ENCODE assay signal across 7 cellular contexts in the genomic region with DNA sequence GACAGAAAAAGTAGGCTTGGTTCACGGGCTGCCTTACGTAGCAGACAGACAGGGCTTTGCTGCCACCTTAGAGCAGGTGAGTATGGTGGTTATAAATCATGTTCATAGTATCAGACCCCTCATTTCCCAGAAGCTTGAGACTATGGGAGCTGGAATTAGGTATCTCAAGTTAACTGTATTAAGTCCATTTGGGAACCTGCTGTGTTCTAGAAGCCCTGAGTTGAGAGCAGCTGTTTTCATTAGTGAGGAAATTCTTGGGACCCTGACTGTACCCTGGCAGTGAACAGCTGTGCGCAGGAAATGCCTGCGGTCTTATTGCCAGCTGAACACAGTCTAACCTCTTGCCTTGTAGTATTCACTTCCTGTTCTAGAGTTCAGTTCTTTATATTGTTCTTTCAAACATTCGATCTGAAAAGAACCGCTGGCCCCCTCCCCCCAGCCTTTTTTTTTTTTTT. TPM values are rescaled to one million over a fixed set of nuclear protein-coding genes. Genes with fewer than 3 reads are reported as not detected.
DNase-seq lines count a peak whose midpoint lies in the region; ATAC-seq and TF ChIP-seq lines count a peak whose summit lies in the region.

No MANE protein-coding gene starts in this region.

- peak overlapping the region; percentile 36 for H3K27ac Mint-ChIP-seq in T-helper 2 cell treated with Interferon-gamma antibody and Interleukin-4, amounts not matched to agents 5 μg/mL and 100 μg/mL, for 36 hours
- H3K27ac Mint-ChIP-seq in neural progenitor cell: no peak overlapping the region

- peaks cover 17% of the 10 kb centered on the region for H3K4me1 Mint-ChIP-seq in T-helper 2 cell treated with Interferon-gamma antibody and Interleukin-4, amounts not matched to agents 5 μg/mL and 100 μg/mL, for 36 hours (ENCODE audit: low read depth)
- H3K4me1 Mint-ChIP-seq in neural progenitor cell: peaks cover 7% of the 10 kb centered on the region

- no peaks in the 10 kb centered on the region for H4K20me1 ChIP-seq in neural progenitor cell (ENCODE audit: low read depth)

- no peak overlapping the region for H3K9ac ChIP-seq in neural progenitor cell

- peak overlapping the region; percentile 52 for H3K4me3 Mint-ChIP-seq in T-helper 2 cell treated with Interferon-gamma antibody and Interleukin-4, amounts not matched to agents 5 μg/mL and 100 μg/mL, for 36 hours
- no peak overlapping the region for H3K4me3 Mint-ChIP-seq in neural progenitor cell

- H3K36me3 ChIP-seq in sigmoid colon: peaks cover 0 to 85% (median 7%) of the 10 kb centered on the region in 4 donors
- H3K36me3 ChIP-seq in neural progenitor cell: peaks cover 12% of the 10 kb centered on the region

- intact Hi-C loops in sigmoid colon (cut with DNase I): no loop called here

- TF ChIP-seq CTCF in sigmoid colon (IDR thresholded peaks at IDR 0.05) (no peak), neural progenitor cell (IDR thresholded peaks at IDR 0.05) (no peak)

- no peaks in the 10 kb centered on the region for H3F3A ChIP-seq in neural progenitor cell (ENCODE audit: low read depth)

- peaks cover 19% of the 10 kb centered on the region for H3K36me3 Mint-ChIP-seq in T-helper 2 cell treated with Interferon-gamma antibody and Interleukin-4, amounts not matched to agents 5 μg/mL and 100 μg/mL, for 36 hours (ENCODE audit: low read depth)
- H3K36me3 Mint-ChIP-seq in neural progenitor cell: peaks cover 13% of the 10 kb centered on the region

- H3K4me3 ChIP-seq in sigmoid colon (no peak overlapping the region), neural progenitor cell (no peak overlapping the region)

- H2AFZ ChIP-seq in neural progenitor cell (replicated peaks): no peak overlapping the region

- 51 to 80% methylated on average over 6 of the region's 6 CpGs for WGBS in sigmoid colon, 2 donors

- H3K27me3 Mint-ChIP-seq in T-helper 2 cell treated with Interferon-gamma antibody and Interleukin-4, amounts not matched to agents 5 μg/mL and 100 μg/mL, for 36 hours (ENCODE audit: low read depth): no peaks in the 10 kb centered on the region
- no peaks in the 10 kb centered on the region for H3K27me3 Mint-ChIP-seq in neural progenitor cell (ENCODE audit: insufficient read depth, low read depth)

- H3K9me3 Mint-ChIP-seq in T-helper 2 cell treated with Interferon-gamma antibody and Interleukin-4, amounts not matched to agents 5 μg/mL and 100 μg/mL, for 36 hours: no peaks in the 10 kb centered on the region
- no peaks in the 10 kb centered on the region for H3K9me3 Mint-ChIP-seq in neural progenitor cell

- no peak for TF ChIP-seq EP300 in sigmoid colon (IDR thresholded peaks at IDR 0.05)

- H3K27me3 ChIP-seq in sigmoid colon: no peaks in the 10 kb centered on the region
- H3K27me3 ChIP-seq in neural progenitor cell: no peaks in the 10 kb centered on the region

- ATAC-seq in GM19328 (IDR thresholded peaks at IDR 0.05; ENCODE audit: unreplicated experiment) (peak; percentile 93), HG03139 (IDR thresholded peaks at IDR 0.05; ENCODE audit: unreplicated experiment) (peak; percentile 99)

- peaks cover 0 to 12% (median 7%) of the 10 kb centered on the region in 4 donors for H3K4me1 ChIP-seq in sigmoid colon
- H3K4me1 ChIP-seq in neural progenitor cell: no peaks in the 10 kb centered on the region

- no peaks in the 10 kb centered on the region for H3K9me3 ChIP-seq in sigmoid colon
- H3K9me3 ChIP-seq in neural progenitor cell (ENCODE audit: low read depth): no peaks in the 10 kb centered on the region

- H3K27ac ChIP-seq in sigmoid colon (peak overlapping the region in 1 of 4 donors; percentile 21), neural progenitor cell (no peak overlapping the region)

- no peak for DNase-seq in T-helper 2 cell treated with Interferon-gamma antibody and Interleukin-4, amounts not matched to agents 5 μg/mL and 100 μg/mL, for 36 hours (ENCODE audit: low spot score)
- DNase-seq in dermis blood vessel endothelial cell (peak; percentile 96), sigmoid colon (peak; percentile 69), neural progenitor cell (ENCODE audit: low spot score) (no peak), DMS53 treated with DMSO at 0.1 percent for 48 hours (lab: John Stamatoyannopoulos, UW; ENCODE audit: unreplicated experiment) (no peak)

- no peak for TF ChIP-seq POLR2A in sigmoid colon (IDR thresholded peaks at IDR 0.05)

- H3K4me2 ChIP-seq in neural progenitor cell: no peak overlapping the region

- H3K79me2 ChIP-seq in neural progenitor cell (ENCODE audit: low read depth): no peaks in the 10 kb centered on the region

RNA-seq across cellular contexts. Expression of a gene that starts 29.8 kb away (rescaled TPM):
- total RNA-seq in dermis blood vessel endothelial cell (63.8 and 112 TPM in 2 replicates), sigmoid colon (10 to 100 TPM; 18.6 to 89.3 (median 27.0) TPM), neural progenitor cell (ENCODE audit: low replicate concordance) (32.3 and 48.1 TPM in 2 replicates)
- 10 to 100 TPM in 2 of 3 donors, 1 to 10 TPM in 1; 7.8 to 20.7 (median 12.5) TPM for polyA plus RNA-seq in sigmoid colon

Comparison
In these comparisons a context has a peak if more than half of its experiments do, and no peak if none do; other contexts are left out.
1. DNase-seq: peak in dermis blood vessel endothelial cell (single experiment) and sigmoid colon (single experiment); none in T-helper 2 cell treated with Interferon-gamma antibody and Interleukin-4, amounts not matched to agents 5 μg/mL and 100 μg/mL, for 36 hours (single experiment), neural progenitor cell (single experiment) and DMS53 treated with DMSO at 0.1 percent for 48 hours (single experiment).